11 cellular contexts compared by ENCODE assay signal in the genomic region with DNA sequence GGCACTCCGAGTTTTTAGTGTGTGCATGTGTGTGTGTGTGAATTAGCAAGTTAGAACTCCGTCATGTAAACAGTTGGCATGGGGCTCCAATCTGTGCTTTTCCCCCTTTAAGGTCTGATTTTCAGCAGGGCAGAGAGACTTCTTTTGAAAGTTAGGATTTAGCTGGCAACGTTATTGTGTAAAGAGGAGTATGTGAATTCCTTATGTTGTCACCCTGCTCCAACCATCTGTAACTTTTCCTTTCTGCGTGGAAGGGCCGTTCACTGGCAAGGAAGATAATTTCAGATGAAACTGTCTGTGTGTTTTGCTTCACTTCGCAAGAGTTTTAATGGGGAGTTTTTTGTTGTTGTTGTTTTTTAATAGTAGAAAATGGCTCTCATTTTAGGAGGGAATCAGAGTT. TPM values are rescaled to one million over a fixed set of nuclear protein-coding genes. Genes with fewer than 3 reads are reported as not detected.
DNase-seq lines count a peak whose midpoint lies in the region; ATAC-seq and TF ChIP-seq lines count a peak whose summit lies in the region.
"Had no signal": no experiment of that assay in that cellular context is flagged by ENCODE, and none has a peak within 500 bp of the region (broad histone marks: within the 10 kb centered on the region; RNA-seq: fewer than 3 reads in every experiment).

No MANE protein-coding gene starts in this region.

- BruUV-seq in A673 (replicated peaks; lab: Mats Ljungman, UMichigan) = no TSS peak

- H3K27ac ChIP-seq in cingulate gyrus (ENCODE audit: low read depth, low read length) = peak overlapping the region; percentile 25
- H3K27ac ChIP-seq in layer of hippocampus (ENCODE audit: low read depth, low read length) = peak overlapping the region; percentile 21
- no peak overlapping the region for H3K27ac ChIP-seq in A673 (ENCODE audit: low read depth, low read length, poor library complexity, severe bottlenecking)

- H3K9me3 ChIP-seq in skeletal muscle satellite cell (replicated peaks; ENCODE audit: low read length) (no peaks in the 10 kb centered on the region), A673 (ENCODE audit: low read depth, low read length, poor library complexity, severe bottlenecking) (no peaks in the 10 kb centered on the region)

- H3K9ac ChIP-seq in skeletal muscle satellite cell (ENCODE audit: low read depth, low read length) = peak overlapping the region; percentile 80

- peaks cover 20% of the 10 kb centered on the region for H3K4me1 ChIP-seq in skeletal muscle satellite cell (ENCODE audit: control insufficient read depth, insufficient read depth, low read length)
- no peaks in the 10 kb centered on the region for H3K4me1 ChIP-seq in A673 (ENCODE audit: insufficient read depth, low read length, poor library complexity, severe bottlenecking)

- H3K36me3 ChIP-seq in skeletal muscle satellite cell (ENCODE audit: insufficient read depth, low read length) (peaks cover 7% of the 10 kb centered on the region), A673 (ENCODE audit: insufficient read depth, low read length, poor library complexity, severe bottlenecking) (no peaks in the 10 kb centered on the region)

- no peaks in the 10 kb centered on the region for H3K27me3 ChIP-seq in layer of hippocampus (ENCODE audit: control insufficient read depth, insufficient read depth, low read length)
- no peaks in the 10 kb centered on the region for H3K27me3 ChIP-seq in skeletal muscle satellite cell (ENCODE audit: control insufficient read depth, insufficient read depth, low read length)
- H3K27me3 ChIP-seq in A673 (replicated peaks; ENCODE audit: insufficient read depth, low read depth, low read length, poor library complexity) = peaks cover 6% of the 10 kb centered on the region

- no peak for ATAC-seq in HG02763 (IDR thresholded peaks at IDR 0.05; ENCODE audit: unreplicated experiment)
- ATAC-seq: GM12878; stimulated activated naive B cell treated with anti-CD40 and anti-IgM and Interleukin-4, amounts not matched to agents 10 μg/mL and 1 μg/mL and 100 μg/mL, for 72 hours had no signal

- H3K4me2 ChIP-seq in skeletal muscle satellite cell (ENCODE audit: low read length) = peak overlapping the region; percentile 88

- H3K4me3 ChIP-seq in skeletal muscle satellite cell (ENCODE audit: low read length) (peak overlapping the region; percentile 75), A673 (ENCODE audit: low read depth, low read length, poor library complexity, severe bottlenecking) (no peak overlapping the region)
- H3K4me3 ChIP-seq: GM12878 had no signal

- TF ChIP-seq CTCF in A673 (conservative IDR thresholded peaks at IDR 0.05; ENCODE audit: low read depth, low read length) = no peak

- CTCF ChIA-PET in A673 (lab: Charles Lee) = no interaction called here

- intact Hi-C loops in A673 (cut with micrococcal nuclease; ENCODE audit: unreplicated experiment) = no loop called here

- POLR2A ChIA-PET in A673 (lab: Charles Lee; ENCODE audit: low non-redundant PET) = no interaction called here

- DNase-seq in GM03348 (ENCODE audit: low spot score) (peak; percentile 25), NCI-H2196 treated with DMSO at 0.1 percent for 48 hours (lab: John Stamatoyannopoulos, UW; ENCODE audit: unreplicated experiment) (no peak), A673 (ENCODE audit: low spot score) (no peak)
- DNase-seq in NK-92 treated with Interleukin-12 subunit alpha and Interleukin-12 subunit beta, amount 100 ng/mL, for 24 hours (lab: John Stamatoyannopoulos, UW) = no peak
- DNase-seq: stimulated activated naive B cell treated with anti-CD40 and anti-IgM and Interleukin-4, amounts not matched to agents 10 μg/mL and 1 μg/mL and 100 μg/mL, for 72 hours; T1000 had no signal

RNA-seq across cellular contexts. Expression of gene SGCD, which starts 0.3 kb away (rescaled TPM):
- total RNA-seq in skeletal muscle satellite cell (2012; rRNA removed) = 2.0 and 8.3 TPM in 2 replicates
- 0.17 and 0.22 TPM in 2 replicates for total RNA-seq in A673 (2021)
- total RNA-seq: GM12878 had no signal
